ENCODE assay signal across 11 cellular contexts in genomic region chr6:111591901-111592461, GRCh38. TPM values are rescaled to one million over a fixed set of nuclear protein-coding genes. Genes with fewer than 3 reads are reported as not detected.
DNase-seq lines count a peak whose midpoint lies in the region; ATAC-seq and TF ChIP-seq lines count a peak whose summit lies in the region.
"Had no signal": no experiment of that assay in that cellular context is flagged by ENCODE, and none has a peak within 500 bp of the region (broad histone marks: within the 10 kb centered on the region; RNA-seq: fewer than 3 reads in every experiment).

No MANE protein-coding gene starts in this region.

- H3K27ac ChIP-seq in foreskin keratinocyte: peak overlapping the region; percentile 94
- peak overlapping the region in 20 of 21 experiments; percentile 48 to 92 (median 82) for H3K27ac ChIP-seq in skin epidermis
- H3K27ac ChIP-seq: WERI-Rb-1 had no signal

- ATAC-seq in foreskin keratinocyte: peak; percentile 54
- no peak for ATAC-seq in HG03196 (IDR thresholded peaks at IDR 0.05; ENCODE audit: unreplicated experiment)
- ATAC-seq in GM21786 (IDR thresholded peaks at IDR 0.05; ENCODE audit: unreplicated experiment): no peak
- ATAC-seq: naive thymus-derived CD8-positive, alpha-beta T cell had no signal

- no peak for TF ChIP-seq CTCF in WI38 (IDR thresholded peaks at IDR 0.05; ENCODE audit: low read depth, low read length)
- TF ChIP-seq CTCF in foreskin keratinocyte (conservative IDR thresholded peaks at IDR 0.05): no peak

- H3K4me1 ChIP-seq in foreskin keratinocyte: peaks cover 49% of the 10 kb centered on the region

- no peaks in the 10 kb centered on the region for H3K27me3 ChIP-seq in foreskin keratinocyte

- peak; percentile 42 for DNase-seq in DMS79 treated with DMSO at 0.1 percent for 48 hours (lab: John Stamatoyannopoulos, UW)
- peak; percentile 85 to 91 for DNase-seq in foreskin keratinocyte
- DNase-seq in effector CD8-positive, alpha-beta T cell (lab: John Stamatoyannopoulos, UW): no peak
- DNase-seq in NCI-H446 treated with DMSO at 0.1 percent for 48 hours (lab: John Stamatoyannopoulos, UW): no peak
- DNase-seq: naive thymus-derived CD8-positive, alpha-beta T cell; NCI-H774; WERI-Rb-1 had no signal

- H3K4me3 ChIP-seq in WI38 (ENCODE audit: low read depth, low read length): peak overlapping the region; percentile 25; the same call in 1 of the 2 replicates
- H3K4me3 ChIP-seq in skin epidermis: no peak overlapping the region

RNA-seq across cellular contexts. Expression of gene TRAF3IP2, which starts 13.7 kb away (rescaled TPM):
- 85.1 and 98.9 TPM in 2 replicates for total RNA-seq in foreskin keratinocyte
- polyA plus RNA-seq in foreskin keratinocyte: 73.2 and 77.9 TPM in 2 replicates

Comparison
In these comparisons a context has a peak if more than half of its experiments do, and no peak if none do; other contexts are left out.
1. DNase-seq: peak in DMS79 treated with DMSO at 0.1 percent for 48 hours (single experiment) and foreskin keratinocyte (2 of 2); none in effector CD8-positive, alpha-beta T cell (single experiment) and NCI-H446 treated with DMSO at 0.1 percent for 48 hours (single experiment).